Comparison of ENCODE assay signal across 7 cellular contexts in the genomic region with DNA sequence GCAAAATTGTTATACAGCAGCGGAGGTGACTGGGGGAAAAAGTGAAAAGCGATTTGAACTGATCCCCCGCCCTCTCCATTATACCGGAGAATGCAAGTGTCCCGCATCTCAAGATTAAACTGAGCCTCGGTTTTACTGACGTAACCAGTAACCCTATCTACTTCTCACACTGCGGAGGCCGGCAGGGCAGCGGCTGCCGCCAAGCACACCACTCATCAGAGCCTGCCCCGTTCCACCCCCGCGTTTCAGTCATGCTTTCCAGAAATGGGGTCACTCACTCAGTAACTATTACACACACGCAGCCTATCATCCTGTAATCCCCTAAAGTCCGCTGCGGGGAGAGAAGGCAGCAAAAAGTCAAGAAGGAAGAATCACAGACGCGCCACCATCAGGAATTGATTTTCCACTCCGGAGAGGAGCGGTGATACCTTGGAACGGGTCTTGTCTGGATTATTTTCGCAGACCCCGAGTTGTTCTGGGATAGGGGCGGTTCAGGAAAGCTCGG. TPM values are rescaled to one million over a fixed set of nuclear protein-coding genes. Genes with fewer than 3 reads are reported as not detected.
A peak's percentile ranks its signal among the peaks of the same experiment; 100 is the strongest.
DNase-seq lines count a peak whose midpoint lies in the region; ATAC-seq and TF ChIP-seq lines count a peak whose summit lies in the region.

No MANE protein-coding gene starts in this region.

- peak overlapping the region; percentile 97 for H3K4me3 Mint-ChIP-seq in activated CD8-positive, alpha-beta T cell treated with anti-CD3 and anti-CD28 coated beads, Interleukin-2, amount 10 ng/mL, durations not matched to agents 7 days and 5 days

- POLR2A ChIA-PET in activated CD8-positive, alpha-beta T cell treated with anti-CD3 and anti-CD28 coated beads, Interleukin-2, amount 10 ng/mL, durations not matched to agents 7 days and 5 days (lab: Charles Lee): interaction anchor here (1.4 to 1.8 kb wide), 2 partner anchors 12 to 172 kb away, joined by 4 to 10 read pairs; no protein-coding TSS in a partner anchor

- ATAC-seq in HG02759 (IDR thresholded peaks at IDR 0.05; ENCODE audit: unreplicated experiment): peak; percentile 41
- peak; percentile 51 for ATAC-seq in activated CD8-positive, alpha-beta T cell treated with anti-CD3 and anti-CD28 coated beads, Interleukin-2, amount 10 ng/mL, durations not matched to agents 7 days and 5 days
- ATAC-seq in mucosa of descending colon: peak; percentile 40

- H3K27me3 ChIP-seq in endocrine pancreas (ENCODE audit: control insufficient read depth, insufficient read depth, low read length): no peaks in the 10 kb centered on the region

- H3K27ac Mint-ChIP-seq in activated CD8-positive, alpha-beta T cell treated with anti-CD3 and anti-CD28 coated beads, Interleukin-2, amount 10 ng/mL, durations not matched to agents 7 days and 5 days: peak overlapping the region; percentile 97

- no peaks in the 10 kb centered on the region for H3K9me3 Mint-ChIP-seq in activated CD8-positive, alpha-beta T cell treated with anti-CD3 and anti-CD28 coated beads, Interleukin-2, amount 10 ng/mL, durations not matched to agents 7 days and 5 days (ENCODE audit: insufficient read depth)

- peaks cover 28% of the 10 kb centered on the region for H3K4me1 Mint-ChIP-seq in activated CD8-positive, alpha-beta T cell treated with anti-CD3 and anti-CD28 coated beads, Interleukin-2, amount 10 ng/mL, durations not matched to agents 7 days and 5 days (ENCODE audit: low read depth)

- H3K4me1 ChIP-seq in endocrine pancreas (ENCODE audit: control insufficient read depth, insufficient read depth, low read length) (peaks cover 16% of the 10 kb centered on the region), mucosa of descending colon (ENCODE audit: low read depth) (peaks cover 3% of the 10 kb centered on the region)

- H3K36me3 Mint-ChIP-seq in activated CD8-positive, alpha-beta T cell treated with anti-CD3 and anti-CD28 coated beads, Interleukin-2, amount 10 ng/mL, durations not matched to agents 7 days and 5 days (ENCODE audit: low read depth): peaks cover 14% of the 10 kb centered on the region

- peak; percentile 59 for DNase-seq in NCI-H2227 treated with DMSO at 0.1 percent for 48 hours (lab: John Stamatoyannopoulos, UW)
- peak; percentile 68 for DNase-seq in activated CD8-positive, alpha-beta T cell treated with anti-CD3 and anti-CD28 coated beads, Interleukin-2, amount 10 ng/mL, durations not matched to agents 7 days and 5 days
- DNase-seq in mucosa of descending colon: peak; percentile 60 to 75 (median 61)
- peak; percentile 53 to 74 for DNase-seq in stimulated activated CD8-positive, alpha-beta memory T cell treated with anti-CD3 and anti-CD28 coated beads, Interleukin-7, amount 100 ng/mL, for 48 hours (ENCODE audit: extremely low read depth in 1 of 2, low read depth in 1 of 2)

- H3K27me3 Mint-ChIP-seq in activated CD8-positive, alpha-beta T cell treated with anti-CD3 and anti-CD28 coated beads, Interleukin-2, amount 10 ng/mL, durations not matched to agents 7 days and 5 days (ENCODE audit: low read depth): no peaks in the 10 kb centered on the region

- H3K9me3 ChIP-seq in endocrine pancreas (ENCODE audit: control insufficient read depth, low read length): no peaks in the 10 kb centered on the region
- no peaks in the 10 kb centered on the region for H3K9me3 ChIP-seq in mucosa of descending colon

- H3K9ac ChIP-seq in endocrine pancreas (ENCODE audit: control insufficient read depth, insufficient read depth, low read length): peak overlapping the region; percentile 82

- TF ChIP-seq POLR2A in GM15510 (IDR thresholded peaks at IDR 0.05; ENCODE audit: borderline replicate concordance, extremely low read depth, insufficient read length): peak; percentile 27

- H3K36me3 ChIP-seq in endocrine pancreas (ENCODE audit: control insufficient read depth, insufficient read depth, low read length) (no peaks in the 10 kb centered on the region), mucosa of descending colon (ENCODE audit: low read depth) (no peaks in the 10 kb centered on the region)

- H3K4me3 ChIP-seq in endocrine pancreas (ENCODE audit: control insufficient read depth, insufficient read depth, low read length) (peak overlapping the region; percentile 82), mucosa of descending colon (peak overlapping the region; percentile 46)

- intact Hi-C loops in mucosa of descending colon (cut with DNase I, micrococcal nuclease): no loop called here

- CTCF ChIA-PET in activated CD8-positive, alpha-beta T cell treated with anti-CD3 and anti-CD28 coated beads, Interleukin-2, amount 10 ng/mL, durations not matched to agents 7 days and 5 days (lab: Charles Lee): interaction anchor here (1.0 kb wide), 2 partner anchors 13 to 172 kb away, joined by 3 to 4 read pairs; no protein-coding TSS in a partner anchor

- TF ChIP-seq CTCF in mucosa of descending colon (IDR thresholded peaks at IDR 0.05): no peak

RNA-seq across cellular contexts. Expression of a gene that starts 1.4 kb away (rescaled TPM):
- total RNA-seq in activated CD8-positive, alpha-beta T cell treated with anti-CD3 and anti-CD28 coated beads, Interleukin-2, amount 10 ng/mL, durations not matched to agents 7 days and 5 days: 10 to 100 TPM; 80.2 to 82.0 TPM
- 10 to 100 TPM; 73.6 to 80.1 (median 73.9) TPM for total RNA-seq in mucosa of descending colon

Comparison
In these comparisons a context has a peak if more than half of its experiments do, and no peak if none do; other contexts are left out.
1. Peak in every context shown above with its lines: DNase-seq, ATAC-seq and H3K4me3 ChIP-seq.